In the genomic region with DNA sequence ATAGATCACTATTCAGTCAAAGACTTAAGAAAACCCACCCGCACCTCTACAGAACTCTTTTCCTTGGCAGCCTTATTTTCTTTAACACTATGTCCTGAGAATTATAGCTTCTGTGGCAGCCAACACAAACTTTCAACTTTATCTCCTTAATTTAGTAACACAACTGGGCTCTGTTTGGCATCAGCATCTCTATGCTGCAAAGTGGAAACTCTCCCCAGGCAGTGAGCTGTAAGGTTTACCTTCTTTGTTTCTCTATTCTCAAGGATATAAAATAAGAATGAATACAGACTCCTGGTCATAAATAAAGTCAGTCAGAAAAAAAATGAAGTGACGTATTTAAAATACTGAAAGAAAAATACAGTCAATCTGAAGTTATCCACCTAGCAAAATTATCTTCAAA, we compare ENCODE assay signal across 28 cellular contexts.
"Had no signal": no experiment of that assay in that cellular context is flagged by ENCODE, and none has a peak within 500 bp of the region (broad histone marks: within the 10 kb centered on the region; RNA-seq: fewer than 3 reads in every experiment).

No MANE protein-coding gene starts in this region.

- H2AFZ ChIP-seq: hepatocyte had no signal

- H3K9me3 Mint-ChIP-seq: endodermal cell had no signal

- H3K4me3 ChIP-seq: colonic mucosa, coronary artery, dorsolateral prefrontal cortex, esophagus muscularis mucosa, esophagus squamous epithelium, gastrocnemius medialis, gastroesophageal sphincter, heart left ventricle, heart right ventricle, hepatocyte had no signal

- H3K27me3 Mint-ChIP-seq: dendritic cell treated with granulocyte-macrophage colony-stimulating factor and Interleukin-4, amounts not matched to agents 40 ng/mL and 50 ng/mL, for 4 days; effector memory CD8-positive, alpha-beta T cell had no signal

- FAIRE-seq: endometrium, endothelial cell of umbilical vein had no signal

- H3K4me1 Mint-ChIP-seq: endodermal cell had no signal

- H3K4me1 ChIP-seq: colonic mucosa, esophagus muscularis mucosa, esophagus squamous epithelium, foreskin keratinocyte, gastrocnemius medialis, gastroesophageal sphincter, heart left ventricle, heart right ventricle had no signal

- H3K27me3 ChIP-seq: colonic mucosa, esophagus muscularis mucosa, esophagus squamous epithelium, foreskin keratinocyte, gastrocnemius medialis, gastroesophageal sphincter, hepatocyte had no signal

- H3K4me2 ChIP-seq: hepatocyte had no signal

- DNase-seq: colonic mucosa; cortex of kidney; dermis blood vessel endothelial cell; dorsolateral prefrontal cortex; effector CD4-positive, alpha-beta T cell; effector CD8-positive, alpha-beta T cell; effector memory CD4-positive, alpha-beta T cell; effector memory CD8-positive, alpha-beta T cell; endodermal cell; erythroblast; esophagus squamous epithelium; foreskin fibroblast; foreskin keratinocyte; foreskin melanocyte; gastrocnemius medialis; glutamatergic neuron; head of caudate nucleus; heart left ventricle; heart right ventricle had no signal

- ATAC-seq: effector memory CD8-positive, alpha-beta T cell; esophagus mucosa; foreskin keratinocyte; gastrocnemius medialis; gastroesophageal sphincter; heart left ventricle; heart right ventricle had no signal

- H3K4me3 Mint-ChIP-seq: dendritic cell treated with granulocyte-macrophage colony-stimulating factor and Interleukin-4, amounts not matched to agents 40 ng/mL and 50 ng/mL, for 4 days; effector memory CD8-positive, alpha-beta T cell; endodermal cell had no signal

- H3K36me3 ChIP-seq: colonic mucosa, esophagus muscularis mucosa, esophagus squamous epithelium, gastrocnemius medialis, gastroesophageal sphincter, heart left ventricle, heart right ventricle had no signal

- H3K27ac Mint-ChIP-seq: dendritic cell treated with granulocyte-macrophage colony-stimulating factor and Interleukin-4, amounts not matched to agents 40 ng/mL and 50 ng/mL, for 4 days; effector memory CD8-positive, alpha-beta T cell; endodermal cell had no signal

- H3K27ac ChIP-seq: colonic mucosa, coronary artery, dorsolateral prefrontal cortex, epithelial cell of prostate, esophagus muscularis mucosa, esophagus squamous epithelium, foreskin keratinocyte, gastrocnemius medialis, gastroesophageal sphincter, heart left ventricle, heart right ventricle, hepatocyte had no signal

- H3K79me2 ChIP-seq: hepatocyte had no signal

- H3K9me3 ChIP-seq: colonic mucosa, esophagus muscularis mucosa, esophagus squamous epithelium, gastrocnemius medialis, gastroesophageal sphincter had no signal
